8 cellular contexts compared by ENCODE assay signal in the genomic region with DNA sequence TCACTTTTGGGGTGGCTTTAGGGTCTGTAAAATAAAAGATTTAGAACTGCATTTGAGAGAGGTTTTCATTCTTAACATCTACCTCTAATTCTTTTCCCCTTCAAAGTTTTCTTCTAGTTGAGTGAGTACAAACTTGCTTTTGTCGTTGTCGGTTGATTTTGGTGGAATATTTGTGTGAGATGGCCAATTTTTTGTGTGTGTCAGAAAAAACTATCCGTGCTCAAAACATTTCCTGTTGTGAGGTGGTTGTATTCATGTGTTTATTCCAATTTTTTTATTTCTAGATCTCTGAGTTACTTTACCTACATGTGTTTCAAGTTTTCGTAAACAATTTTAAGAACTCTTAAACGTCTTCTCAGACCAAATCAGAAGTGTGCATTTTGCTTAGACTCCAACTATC.
DNase-seq lines count a peak whose midpoint lies in the region; ATAC-seq and TF ChIP-seq lines count a peak whose summit lies in the region.

No MANE protein-coding gene starts in this region.

- H3K27me3 ChIP-seq in muscle layer of colon (ENCODE audit: control insufficient read depth in 1 of 2, insufficient read depth in 2 of 2, low read length in 2 of 2) = no peaks in the 10 kb centered on the region

- H3K9me3 Mint-ChIP-seq in stimulated activated naive CD8-positive, alpha-beta T cell treated with anti-CD3 and anti-CD28 coated beads, Interleukin-15, Interleukin-2, amounts not matched to agents 100 ng/mL and 50 ng/mL, for 24 hours = peaks cover 7% of the 10 kb centered on the region

- peak overlapping the region; percentile 96 for H3K27ac Mint-ChIP-seq in stimulated activated naive CD8-positive, alpha-beta T cell treated with anti-CD3 and anti-CD28 coated beads, Interleukin-15, Interleukin-2, amounts not matched to agents 100 ng/mL and 50 ng/mL, for 24 hours

- H3K4me3 Mint-ChIP-seq in stimulated activated naive CD8-positive, alpha-beta T cell treated with anti-CD3 and anti-CD28 coated beads, Interleukin-15, Interleukin-2, amounts not matched to agents 100 ng/mL and 50 ng/mL, for 24 hours = peak overlapping the region; percentile 99

- no peak for TF ChIP-seq CTCF in choroid plexus epithelial cell (conservative IDR thresholded peaks at IDR 0.05; ENCODE audit: low read depth, low read length)

- peak overlapping the region; percentile 55 for H3K9ac ChIP-seq in muscle layer of colon (ENCODE audit: low read length)

- H3K36me3 ChIP-seq in muscle layer of colon (ENCODE audit: insufficient read depth, low read length) = no peaks in the 10 kb centered on the region

- H3K4me1 Mint-ChIP-seq in stimulated activated naive CD8-positive, alpha-beta T cell treated with anti-CD3 and anti-CD28 coated beads, Interleukin-15, Interleukin-2, amounts not matched to agents 100 ng/mL and 50 ng/mL, for 24 hours (ENCODE audit: low read depth) = peaks cover 30% of the 10 kb centered on the region

- no peak for ATAC-seq in stimulated activated naive CD8-positive, alpha-beta T cell treated with anti-CD3 and anti-CD28 coated beads, Interleukin-15, Interleukin-2, amounts not matched to agents 100 U/mL and 50 U/mL, for 24 hours
- ATAC-seq in GM21786 (IDR thresholded peaks at IDR 0.05; ENCODE audit: unreplicated experiment) = no peak

- peaks cover 9% of the 10 kb centered on the region for H3K36me3 Mint-ChIP-seq in stimulated activated naive CD8-positive, alpha-beta T cell treated with anti-CD3 and anti-CD28 coated beads, Interleukin-15, Interleukin-2, amounts not matched to agents 100 ng/mL and 50 ng/mL, for 24 hours (ENCODE audit: low read depth)

- DNase-seq in stimulated activated naive CD8-positive, alpha-beta T cell treated with anti-CD3 and anti-CD28 coated beads, Interleukin-15, Interleukin-2, amounts not matched to agents 100 U/mL and 50 U/mL, for 24 hours = no peak
- no peak for DNase-seq in choroid plexus epithelial cell (ENCODE audit: low read depth)
- no peak for DNase-seq in activated gamma-delta T cell treated with Interleukin-2 at 50 U/mL for 16 hours
- DNase-seq in NCI-H1105 treated with DMSO at 0.1 percent for 48 hours (lab: John Stamatoyannopoulos, UW) = no peak
- DNase-seq in SHP77 treated with DMSO at 0.1 percent for 48 hours (lab: John Stamatoyannopoulos, UW) = no peak

- peak overlapping the region; percentile 83 for H3K4me3 ChIP-seq in choroid plexus epithelial cell (ENCODE audit: low read depth, low read length)
- H3K4me3 ChIP-seq in muscle layer of colon (ENCODE audit: low read depth in 1 of 2, low read length in 2 of 2) = peak overlapping the region; percentile 69 to 98

- H3K9me3 ChIP-seq in muscle layer of colon (ENCODE audit: low read length) = no peaks in the 10 kb centered on the region

- peaks cover 5% of the 10 kb centered on the region for H3K4me1 ChIP-seq in muscle layer of colon (ENCODE audit: insufficient read depth, low read length)

- peak overlapping the region; percentile 92 for H3K27ac ChIP-seq in muscle layer of colon (ENCODE audit: low read depth, low read length)

- no peaks in the 10 kb centered on the region for H3K27me3 Mint-ChIP-seq in stimulated activated naive CD8-positive, alpha-beta T cell treated with anti-CD3 and anti-CD28 coated beads, Interleukin-15, Interleukin-2, amounts not matched to agents 100 ng/mL and 50 ng/mL, for 24 hours
